Comparison of ENCODE assay signal across 21 cellular contexts in genomic region chr3:126964950-126965349, GRCh38.
"Had no signal": no experiment of that assay in that cellular context is flagged by ENCODE, and none has a peak within 500 bp of the region (broad histone marks: within the 10 kb centered on the region; RNA-seq: fewer than 3 reads in every experiment).

No MANE protein-coding gene starts in this region.

- H3K27ac ChIP-seq: adrenal gland, ascending aorta, cardiac muscle cell, coronary artery, dorsolateral prefrontal cortex, lower lobe of right lung, tibial nerve had no signal

- H3K4me3 ChIP-seq: adrenal gland, ascending aorta, cardiac muscle cell, coronary artery, dorsolateral prefrontal cortex, lower lobe of right lung, tibial nerve had no signal

- H3K9me3 ChIP-seq: adrenal gland, ascending aorta, lower lobe of right lung, tibial nerve had no signal

- H3K27me3 ChIP-seq: adrenal gland, ascending aorta, cardiac muscle cell, dorsolateral prefrontal cortex, tibial nerve had no signal

- H3K36me3 ChIP-seq: adrenal gland, ascending aorta, cardiac muscle cell, lower lobe of right lung had no signal

- DNase-seq: activated B cell treated with CpG ODN at 0.5 μM for 24 hours; activated CD4-positive, alpha-beta T cell treated with anti-CD3 and anti-CD28 coated beads, Interleukin-2, amount 50 U/mL, for 1 hour; activated CD8-positive, alpha-beta T cell treated with anti-CD3 and anti-CD28 coated beads for 36 hours; activated naive CD4-positive, alpha-beta T cell; activated T-cell treated with anti-CD3 and anti-CD28 coated beads for 4 hours; activated T-cell treated with anti-CD3 and anti-CD28 coated beads, Interleukin-2, amount 50 U/mL, for 72 hours; adrenal gland; cerebellar nuclear complex; effector memory CD4-positive, alpha-beta T cell; hippocampal formation; mesendoderm; stimulated activated naive CD4-positive, alpha-beta T cell treated with Interleukin-2 at 50 U/mL for 16 hours; T-helper 1 cell had no signal

- ATAC-seq: activated CD8-positive, alpha-beta T cell treated with anti-CD3 and anti-CD28 coated beads for 36 hours; activated naive CD4-positive, alpha-beta T cell treated with anti-CD3 and anti-CD28 coated beads, Interleukin-2, amount 50 U/mL, for 72 hours; activated T-cell treated with anti-CD3 and anti-CD28 coated beads, Interleukin-2, amount 50 U/mL, for 72 hours; lower lobe of right lung; natural killer cell treated with Interleukin-12 subunit alpha and Interleukin-12 subunit beta and Interleukin-15 and Interleukin-18, amount 100 ng/mL, for 72 hours had no signal
